In genomic region chr19:19488875-19489690, GRCh38 we compare ENCODE assay signal across 8 cellular contexts. TPM values are rescaled to one million over a fixed set of nuclear protein-coding genes. Genes with fewer than 3 reads are reported as not detected.
DNase-seq lines count a peak whose midpoint lies in the region; ATAC-seq lines count a peak whose summit lies in the region.

No MANE protein-coding gene starts in this region.

- peak; percentile 90 to 91 for ATAC-seq in CD4-positive, CD25-positive, alpha-beta regulatory T cell (ENCODE audit: low read depth in 2 of 2)
- ATAC-seq in GM19455 (IDR thresholded peaks at IDR 0.05; ENCODE audit: unreplicated experiment) (peak; percentile 56), left cardiac atrium (peak; percentile 45 to 78)

- peak; percentile 91 to 98 (median 96) for DNase-seq in CD4-positive, CD25-positive, alpha-beta regulatory T cell
- DNase-seq in amniotic epithelial cell (ENCODE audit: low read depth): peak; percentile 87
- DNase-seq in left cardiac atrium: peak; percentile 85
- peak; percentile 85 for DNase-seq in pulmonary artery endothelial cell (ENCODE audit: low read depth, low spot score)
- DNase-seq in ureter (ENCODE audit: low spot score): peak; percentile 95

- no peaks in the 10 kb centered on the region for H3K9me3 Mint-ChIP-seq in CD4-positive, CD25-positive, alpha-beta regulatory T cell
- no peaks in the 10 kb centered on the region for H3K9me3 Mint-ChIP-seq in IgD-negative memory B cell
- H3K9me3 Mint-ChIP-seq in T-helper 1 cell treated with Interleukin-12 subunit alpha and Interleukin-12 subunit beta and Interleukin-4 antibody, amounts not matched to agents 30 μg/mL and 1 μg/mL, for 36 hours: no peaks in the 10 kb centered on the region

- H3K27ac ChIP-seq in CD4-positive, CD25-positive, alpha-beta regulatory T cell (ENCODE audit: insufficient read depth, low read length, poor library complexity, severe bottlenecking): peak overlapping the region; percentile 94

- peaks cover 28% of the 10 kb centered on the region for H3K36me3 ChIP-seq in CD4-positive, CD25-positive, alpha-beta regulatory T cell (ENCODE audit: control insufficient read depth, insufficient read depth, low read length)

- H3K27me3 ChIP-seq in CD4-positive, CD25-positive, alpha-beta regulatory T cell (ENCODE audit: control insufficient read depth, insufficient read depth, low read length): no peaks in the 10 kb centered on the region

- H3K4me1 Mint-ChIP-seq in CD4-positive, CD25-positive, alpha-beta regulatory T cell: peaks cover 9 to 62% (median 23%) of the 10 kb centered on the region in 4 donors
- H3K4me1 Mint-ChIP-seq in IgD-negative memory B cell: peaks cover 28 to 41% (median 36%) of the 10 kb centered on the region in 3 donors
- peaks cover 26% of the 10 kb centered on the region for H3K4me1 Mint-ChIP-seq in T-helper 1 cell treated with Interleukin-12 subunit alpha and Interleukin-12 subunit beta and Interleukin-4 antibody, amounts not matched to agents 30 μg/mL and 1 μg/mL, for 36 hours (ENCODE audit: low read depth)

- H3K9me3 ChIP-seq in CD4-positive, CD25-positive, alpha-beta regulatory T cell (ENCODE audit: control insufficient read depth in 2 of 2, low read length in 2 of 2): no peaks in the 10 kb centered on the region

- no peaks in the 10 kb centered on the region for H3K27me3 Mint-ChIP-seq in CD4-positive, CD25-positive, alpha-beta regulatory T cell
- H3K27me3 Mint-ChIP-seq in IgD-negative memory B cell: no peaks in the 10 kb centered on the region
- no peaks in the 10 kb centered on the region for H3K27me3 Mint-ChIP-seq in T-helper 1 cell treated with Interleukin-12 subunit alpha and Interleukin-12 subunit beta and Interleukin-4 antibody, amounts not matched to agents 30 μg/mL and 1 μg/mL, for 36 hours (ENCODE audit: low read depth)

- peaks cover 6% of the 10 kb centered on the region for H3K36me3 Mint-ChIP-seq in CD4-positive, CD25-positive, alpha-beta regulatory T cell
- peaks cover 3% of the 10 kb centered on the region for H3K36me3 Mint-ChIP-seq in IgD-negative memory B cell
- peaks cover 2% of the 10 kb centered on the region for H3K36me3 Mint-ChIP-seq in T-helper 1 cell treated with Interleukin-12 subunit alpha and Interleukin-12 subunit beta and Interleukin-4 antibody, amounts not matched to agents 30 μg/mL and 1 μg/mL, for 36 hours (ENCODE audit: low read depth)

- peak overlapping the region; percentile 96 to 100 (median 99) for H3K27ac Mint-ChIP-seq in CD4-positive, CD25-positive, alpha-beta regulatory T cell
- peak overlapping the region; percentile 94 to 98 (median 98) for H3K27ac Mint-ChIP-seq in IgD-negative memory B cell
- peak overlapping the region; percentile 100 for H3K27ac Mint-ChIP-seq in T-helper 1 cell treated with Interleukin-12 subunit alpha and Interleukin-12 subunit beta and Interleukin-4 antibody, amounts not matched to agents 30 μg/mL and 1 μg/mL, for 36 hours

- peak overlapping the region; percentile 70 to 85 (median 78) for H3K4me3 Mint-ChIP-seq in CD4-positive, CD25-positive, alpha-beta regulatory T cell
- peak overlapping the region; percentile 48 to 83 (median 76) for H3K4me3 Mint-ChIP-seq in IgD-negative memory B cell
- H3K4me3 Mint-ChIP-seq in T-helper 1 cell treated with Interleukin-12 subunit alpha and Interleukin-12 subunit beta and Interleukin-4 antibody, amounts not matched to agents 30 μg/mL and 1 μg/mL, for 36 hours: peak overlapping the region; percentile 75

- peak overlapping the region; percentile 61 for H3K4me3 ChIP-seq in CD4-positive, CD25-positive, alpha-beta regulatory T cell (ENCODE audit: low read depth, low read length)

- H3K4me1 ChIP-seq in CD4-positive, CD25-positive, alpha-beta regulatory T cell (ENCODE audit: control insufficient read depth, insufficient read depth, low read length, poor library complexity, severe bottlenecking): peaks cover 48% of the 10 kb centered on the region

- intact Hi-C loops in left cardiac atrium (cut with DNase I): no loop called here

RNA-seq across cellular contexts. Expression of gene TSSK6, which starts 26.3 kb away (rescaled TPM):
- total RNA-seq in CD4-positive, CD25-positive, alpha-beta regulatory T cell: 6.2 TPM
- 1 to 10 TPM; 1.6 to 3.0 (median 1.8) TPM for polyA plus RNA-seq in CD4-positive, CD25-positive, alpha-beta regulatory T cell
- polyA plus RNA-seq in IgD-negative memory B cell: 4.6 TPM
- total RNA-seq in left cardiac atrium: under 1 TPM; 0.50 to 0.88 TPM
- total RNA-seq in pulmonary artery endothelial cell: 0.79 and 1.3 TPM in 2 replicates
- total RNA-seq in ureter: 3.4 TPM

RNA-seq across cellular contexts. Expression of gene NDUFA13, which starts 26.9 kb away (rescaled TPM):
- 196 TPM for total RNA-seq in CD4-positive, CD25-positive, alpha-beta regulatory T cell
- polyA plus RNA-seq in CD4-positive, CD25-positive, alpha-beta regulatory T cell: 100 to 1,000 TPM; 358 to 453 (median 400) TPM
- polyA plus RNA-seq in IgD-negative memory B cell: 324 TPM
- total RNA-seq in left cardiac atrium: 100 to 1,000 TPM; 850 to 852 TPM
- 152 and 173 TPM in 2 replicates for total RNA-seq in pulmonary artery endothelial cell
- 369 TPM for total RNA-seq in ureter

RNA-seq across cellular contexts. Expression of gene YJEFN3, which starts 39.6 kb away (rescaled TPM):
- total RNA-seq in CD4-positive, CD25-positive, alpha-beta regulatory T cell: 6.6 TPM
- not detected for polyA plus RNA-seq in CD4-positive, CD25-positive, alpha-beta regulatory T cell
- not detected for polyA plus RNA-seq in IgD-negative memory B cell
- total RNA-seq in left cardiac atrium: 1 to 10 TPM; 2.7 to 2.9 TPM
- 0.13 and 0.28 TPM in 2 replicates for total RNA-seq in pulmonary artery endothelial cell
- 14.1 TPM for total RNA-seq in ureter

RNA-seq across cellular contexts. Expression of gene CILP2, which starts 49.0 kb away (rescaled TPM):
- 0.42 TPM for total RNA-seq in CD4-positive, CD25-positive, alpha-beta regulatory T cell
- under 1 TPM in 3 of 4 donors, not detected in 1; 0.09 to 0.42 (median 0.21) TPM for polyA plus RNA-seq in CD4-positive, CD25-positive, alpha-beta regulatory T cell
- not detected for polyA plus RNA-seq in IgD-negative memory B cell
- total RNA-seq in left cardiac atrium: under 1 TPM; 0.32 to 0.71 TPM
- total RNA-seq in pulmonary artery endothelial cell: not detected in 2 replicates
- total RNA-seq in ureter: 2.3 TPM

Comparison
In these comparisons a context has a peak if more than half of its experiments do, and no peak if none do; other contexts are left out.
1. Peak in every context shown above with its lines: DNase-seq, ATAC-seq, H3K4me3 ChIP-seq and H3K27ac ChIP-seq.